ENCODE assay signal across 7 cellular contexts in genomic region chr9:72443855-72444254, GRCh38.
DNase-seq lines count a peak whose midpoint lies in the region; ATAC-seq and TF ChIP-seq lines count a peak whose summit lies in the region.

No MANE protein-coding gene starts in this region.

- H3K27me3 Mint-ChIP-seq in activated naive CD8-positive, alpha-beta T cell: no peaks in the 10 kb centered on the region

- H3K9me3 Mint-ChIP-seq in activated naive CD8-positive, alpha-beta T cell (ENCODE audit: low read depth): no peaks in the 10 kb centered on the region

- peak overlapping the region; percentile 7 for H3K27ac Mint-ChIP-seq in activated naive CD8-positive, alpha-beta T cell

- peak; percentile 70 to 76 for DNase-seq in HL-60 (ENCODE audit: low read depth in 1 of 2, low spot score in 1 of 2)
- no peak for DNase-seq in sciatic nerve (ENCODE audit: low spot score)
- no peak for DNase-seq in C1 segment of cervical spinal cord (lab: John Stamatoyannopoulos, UW)
- no peak for DNase-seq in NCI-H345 (lab: John Stamatoyannopoulos, UW)

- intact Hi-C loops in sciatic nerve (cut with DNase I): no loop called here

- H3K27ac ChIP-seq in HL-60 (replicated peaks): peak overlapping the region; percentile 34; the same call in 1 of the 2 replicates

- ATAC-seq in GM18508 (IDR thresholded peaks at IDR 0.05; ENCODE audit: insufficient read depth, unreplicated experiment) (peak; percentile 92), GM21529 (IDR thresholded peaks at IDR 0.05; ENCODE audit: unreplicated experiment) (peak; percentile 94), sciatic nerve (peak; percentile 66)

- no peaks in the 10 kb centered on the region for H3K36me3 Mint-ChIP-seq in activated naive CD8-positive, alpha-beta T cell

- no peak for TF ChIP-seq CTCF in HL-60 (IDR thresholded peaks at IDR 0.05; ENCODE audit: insufficient read depth, low read length)

- peaks cover 35% of the 10 kb centered on the region for H3K4me1 Mint-ChIP-seq in activated naive CD8-positive, alpha-beta T cell (ENCODE audit: low read depth)

- H3K27me3 ChIP-seq in HL-60 (ENCODE audit: insufficient read depth, poor library complexity, severe bottlenecking): no peaks in the 10 kb centered on the region

- no peak overlapping the region for H3K4me3 ChIP-seq in HL-60 (replicated peaks; ENCODE audit: insufficient read depth, low read length)

- H3K4me3 Mint-ChIP-seq in activated naive CD8-positive, alpha-beta T cell: peak overlapping the region; percentile 17

Comparison
In these comparisons a context has a peak if more than half of its experiments do, and no peak if none do; other contexts are left out.
1. DNase-seq: peak in HL-60 (2 of 2); none in sciatic nerve (single experiment), C1 segment of cervical spinal cord (0 of 14) and NCI-H345 (single experiment).
2. Peak in every context shown above with its lines, with median percentiles within 50 percentile points of each other: ATAC-seq.